ENCODE assay signal across 8 cellular contexts in the genomic region with DNA sequence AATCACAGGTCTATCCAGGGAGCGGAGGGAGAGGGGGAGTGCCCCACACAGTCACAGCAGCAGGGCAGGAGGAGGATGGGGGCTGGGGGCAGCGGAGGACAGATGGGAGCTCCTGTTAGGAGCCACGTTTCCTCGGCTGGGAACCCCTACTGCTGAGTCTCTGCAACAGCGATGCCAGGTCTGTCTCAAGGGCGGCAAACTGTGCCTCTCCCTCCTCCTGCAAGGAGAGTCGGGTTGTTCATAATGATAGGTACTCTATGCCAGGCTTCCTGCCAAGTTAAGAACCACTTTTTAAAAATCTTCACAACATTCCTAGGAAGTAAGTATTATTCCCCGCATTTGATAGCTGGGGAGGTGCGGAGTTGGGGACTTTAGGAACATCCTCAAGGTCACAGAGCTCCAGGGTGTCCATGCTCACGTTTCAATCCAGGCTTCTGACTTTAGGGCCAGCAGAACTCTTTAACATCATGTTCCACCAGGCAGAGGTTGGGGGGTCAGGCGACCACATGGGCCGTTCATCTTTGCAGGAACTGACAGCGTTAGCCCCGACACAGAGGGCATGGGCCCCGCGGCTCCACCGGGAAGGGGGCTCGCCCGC.
DNase-seq lines count a peak whose midpoint lies in the region; ATAC-seq and TF ChIP-seq lines count a peak whose summit lies in the region.

No MANE protein-coding gene starts in this region.

- H3K9me3 Mint-ChIP-seq in activated T-cell treated with anti-CD3 and anti-CD28 coated beads, Interleukin-2, amount 50 U/mL, for 24 hours: no peaks in the 10 kb centered on the region
- H3K9me3 Mint-ChIP-seq in MCF 10A (ENCODE audit: unreplicated experiment): no peaks in the 10 kb centered on the region

- H3K27ac ChIP-seq in testis: peak overlapping the region; percentile 91 to 92

- H3K9me3 ChIP-seq in testis: no peaks in the 10 kb centered on the region

- H3K27ac Mint-ChIP-seq in activated T-cell treated with anti-CD3 and anti-CD28 coated beads, Interleukin-2, amount 50 U/mL, for 24 hours: peak overlapping the region; percentile 77
- no peak overlapping the region for H3K27ac Mint-ChIP-seq in MCF 10A (ENCODE audit: low read depth, unreplicated experiment)

- intact Hi-C loops in MCF 10A (cut with micrococcal nuclease): loop anchor here (2.0 to 10.0 kb wide), 3 partner anchors 360 to 517 kb away; no protein-coding TSS in a partner anchor
- intact Hi-C loops in testis (cut with DNase I; ENCODE audit: low total_unique reads): loop anchor here (5.0 kb wide), 2 partner anchors 100 to 520 kb away; a partner anchor contains a TSS

- POLR2A ChIA-PET in MCF 10A (lab: Yijun Ruan, JAX): interaction anchor here (0.7 to 3.9 kb wide), 10 partner anchors 14 to 865 kb away, joined by 3 to 47 read pairs (median 7); a partner anchor contains a TSS

- TF ChIP-seq CTCF in MCF 10A (IDR thresholded peaks at IDR 0.05; ENCODE audit: unreplicated experiment) (no peak), testis (IDR thresholded peaks at IDR 0.05) (no peak)

- no TSS peak for BruUV-seq in MCF 10A (replicated peaks; lab: Mats Ljungman, UMichigan)

- TF ChIP-seq POLR2A in testis (IDR thresholded peaks at IDR 0.05): no peak

- no peaks in the 10 kb centered on the region for H3K36me3 Mint-ChIP-seq in activated T-cell treated with anti-CD3 and anti-CD28 coated beads, Interleukin-2, amount 50 U/mL, for 24 hours (ENCODE audit: low read depth)
- no peaks in the 10 kb centered on the region for H3K36me3 Mint-ChIP-seq in MCF 10A (ENCODE audit: insufficient read depth, unreplicated experiment)

- H3K4me1 Mint-ChIP-seq in activated T-cell treated with anti-CD3 and anti-CD28 coated beads, Interleukin-2, amount 50 U/mL, for 24 hours (ENCODE audit: low read depth): peaks cover 42% of the 10 kb centered on the region
- peaks cover 19% of the 10 kb centered on the region for H3K4me1 Mint-ChIP-seq in MCF 10A (ENCODE audit: insufficient read depth, unreplicated experiment)

- 9 to 23% methylated on average over 9 to 19 of the region's 19 CpGs for WGBS in testis, 2 donors

- no peaks in the 10 kb centered on the region for H3K27me3 ChIP-seq in testis

- DNase-seq in activated T-cell treated with anti-CD3 and anti-CD28 coated beads, Interleukin-2, amount 50 U/mL, for 24 hours: peak; percentile 42
- no peak for DNase-seq in activated T-cell treated with anti-CD3 and anti-CD28 coated beads for 4 hours
- peak; percentile 54 for DNase-seq in NCI-H2227 (lab: John Stamatoyannopoulos, UW; ENCODE audit: unreplicated experiment)
- no peak for DNase-seq in MCF 10A (ENCODE audit: unreplicated experiment)
- no peak for DNase-seq in left lobe of liver (ENCODE audit: low spot score)
- DNase-seq in testis: peak; percentile 67
- no peak for DNase-seq in NCI-H187 (lab: John Stamatoyannopoulos, UW)
- no peak for DNase-seq in stimulated activated CD4-positive, alpha-beta T cell treated with anti-CD3 and anti-CD28 coated beads, Interleukin-4, amount 100 ng/mL, for 4 hours

- H3K4me3 ChIP-seq in testis: peak overlapping the region; percentile 63 to 85

- CTCF ChIA-PET in MCF 10A (lab: Yijun Ruan, JAX): interaction anchor here (0.6 to 2.2 kb wide), 22 partner anchors 9 to 649 kb away, joined by 3 to 15 read pairs (median 4); no protein-coding TSS in a partner anchor

- H3K27me3 Mint-ChIP-seq in activated T-cell treated with anti-CD3 and anti-CD28 coated beads, Interleukin-2, amount 50 U/mL, for 24 hours: peaks cover 35% of the 10 kb centered on the region
- H3K27me3 Mint-ChIP-seq in MCF 10A (ENCODE audit: insufficient read depth, unreplicated experiment): no peaks in the 10 kb centered on the region

- no peaks in the 10 kb centered on the region for H3K36me3 ChIP-seq in testis (ENCODE audit: low read depth, missing control alignments)

- peaks cover 18% of the 10 kb centered on the region for H3K4me1 ChIP-seq in testis

- ATAC-seq in left lobe of liver: peak; percentile 37

- H3K4me3 Mint-ChIP-seq in activated T-cell treated with anti-CD3 and anti-CD28 coated beads, Interleukin-2, amount 50 U/mL, for 24 hours: peak overlapping the region; percentile 57
- peak overlapping the region; percentile 59 for H3K4me3 Mint-ChIP-seq in MCF 10A (ENCODE audit: unreplicated experiment)

Comparison
In these comparisons a context has a peak if more than half of its experiments do, and no peak if none do; other contexts are left out.
1. DNase-seq: peak in activated T-cell treated with anti-CD3 and anti-CD28 coated beads, Interleukin-2, amount 50 U/mL, for 24 hours (single experiment), NCI-H2227 (single experiment) and testis (single experiment); none in activated T-cell treated with anti-CD3 and anti-CD28 coated beads for 4 hours (single experiment), MCF 10A (single experiment), left lobe of liver (single experiment), NCI-H187 (0 of 2) and stimulated activated CD4-positive, alpha-beta T cell treated with anti-CD3 and anti-CD28 coated beads, Interleukin-4, amount 100 ng/mL, for 4 hours (0 of 2).